Comparison of ENCODE assay signal across 13 cellular contexts in the genomic region with DNA sequence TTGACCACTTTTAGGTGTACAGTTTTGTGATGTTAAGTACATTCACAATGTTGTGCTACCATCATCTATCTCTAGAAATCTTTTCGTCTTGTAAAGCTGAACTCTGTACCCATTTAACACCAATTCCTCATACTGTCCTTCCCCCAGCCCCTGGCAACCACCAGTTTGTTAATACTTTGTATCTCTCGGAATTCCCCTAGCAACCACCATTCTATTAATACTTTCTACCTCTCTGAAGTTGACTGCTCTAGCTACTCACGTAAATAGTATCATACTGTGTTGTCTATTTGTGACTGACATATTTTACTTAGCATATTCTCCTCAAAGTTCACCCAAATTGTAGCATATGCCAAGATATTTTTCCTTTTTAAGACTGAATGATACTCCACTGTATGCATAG.
DNase-seq lines count a peak whose midpoint lies in the region; ATAC-seq, FAIRE-seq and TF ChIP-seq lines count a peak whose summit lies in the region.
"Had no signal": no experiment of that assay in that cellular context is flagged by ENCODE, and none has a peak within 500 bp of the region (broad histone marks: within the 10 kb centered on the region; RNA-seq: fewer than 3 reads in every experiment).

No MANE protein-coding gene starts in this region.

- no peak overlapping the region for H2BK20ac ChIP-seq in H9 (ENCODE audit: low read depth, low read length, poor library complexity, severe bottlenecking)

- DNase-seq in H9 (no peak), DMS153 (lab: John Stamatoyannopoulos, UW) (no peak), NCI-H748 (lab: John Stamatoyannopoulos, UW; ENCODE audit: unreplicated experiment) (no peak)
- DNase-seq in activated T-helper 2 cell treated with anti-CD3 and anti-CD28 coated beads, Interferon-gamma antibody, Interleukin-2, Interleukin-4, amounts not matched to agents 10 μg/mL and 5 μg/mL and 100 μg/mL, durations not matched to agents 14 hours and 24 hours and 36 hours (ENCODE audit: low spot score) = no peak
- DNase-seq: activated naive CD8-positive, alpha-beta T cell treated with anti-CD3 and anti-CD28 coated beads, Interleukin-2, amount 50 U/mL, for 24 hours; NCI-H1105 treated with DMSO at 0.1 percent for 48 hours; PC-9 had no signal

- no peaks in the 10 kb centered on the region for H4K20me1 ChIP-seq in H9 (ENCODE audit: control insufficient read depth, insufficient read depth, insufficient read length)

- no peak overlapping the region for H3K23ac ChIP-seq in H9 (ENCODE audit: insufficient read length, low read depth, low read length)

- no peak overlapping the region for H3T11ph ChIP-seq in H9 (ENCODE audit: low read length)

- no peak for TF ChIP-seq CTCF in H9 (conservative IDR thresholded peaks at IDR 0.05)

- ATAC-seq in GM18867 (IDR thresholded peaks at IDR 0.05; ENCODE audit: unreplicated experiment) (peak; percentile 51), GM21529 (IDR thresholded peaks at IDR 0.05; ENCODE audit: unreplicated experiment) (peak; percentile 48), HG03175 (IDR thresholded peaks at IDR 0.05; ENCODE audit: unreplicated experiment) (peak; percentile 52)
- ATAC-seq: activated naive CD8-positive, alpha-beta T cell treated with anti-CD3 and anti-CD28 coated beads, Interleukin-2, amount 50 U/mL, for 24 hours had no signal

- no peak overlapping the region for H4K91ac ChIP-seq in H9 (ENCODE audit: insufficient read length, low read depth, low read length)

- H3K36me3 Mint-ChIP-seq in H9 (ENCODE audit: insufficient read depth in 1 of 3, low read depth in 3 of 3) = peaks cover 0 to 12% (median 11%) of the 10 kb centered on the region in 3 experiments; a peak in 4 of 7 replicates
- peaks cover 50% of the 10 kb centered on the region for H3K36me3 Mint-ChIP-seq in activated T-helper 2 cell treated with anti-CD3 and anti-CD28 coated beads, Interferon-gamma antibody, Interleukin-2, Interleukin-4, amounts not matched to agents 10 μg/mL and 5 μg/mL and 100 μg/mL, durations not matched to agents 14 hours and 24 hours and 36 hours (ENCODE audit: low read depth)

- H3K56ac ChIP-seq in H9 (ENCODE audit: insufficient read length, low read depth, low read length) = no peak overlapping the region

- no peaks in the 10 kb centered on the region for H3K9me3 ChIP-seq in H9 (ENCODE audit: control insufficient read depth, low read depth, low read length)

- no peaks in the 10 kb centered on the region for H3K9me3 Mint-ChIP-seq in H9
- H3K9me3 Mint-ChIP-seq in activated T-helper 2 cell treated with anti-CD3 and anti-CD28 coated beads, Interferon-gamma antibody, Interleukin-2, Interleukin-4, amounts not matched to agents 10 μg/mL and 5 μg/mL and 100 μg/mL, durations not matched to agents 14 hours and 24 hours and 36 hours = no peaks in the 10 kb centered on the region
- H3K9me3 Mint-ChIP-seq: activated naive CD8-positive, alpha-beta T cell treated with anti-CD3 and anti-CD28 coated beads, Interleukin-2, amount 50 U/mL, for 24 hours had no signal

- H2BK5ac ChIP-seq in H9 (ENCODE audit: insufficient read length, low read length) = no peak overlapping the region

- no peaks in the 10 kb centered on the region for H3K27me3 Mint-ChIP-seq in H9 (ENCODE audit: low read depth)
- H3K27me3 Mint-ChIP-seq in activated T-helper 2 cell treated with anti-CD3 and anti-CD28 coated beads, Interferon-gamma antibody, Interleukin-2, Interleukin-4, amounts not matched to agents 10 μg/mL and 5 μg/mL and 100 μg/mL, durations not matched to agents 14 hours and 24 hours and 36 hours (ENCODE audit: low read depth) = no peaks in the 10 kb centered on the region
- H3K27me3 Mint-ChIP-seq: activated naive CD8-positive, alpha-beta T cell treated with anti-CD3 and anti-CD28 coated beads, Interleukin-2, amount 50 U/mL, for 24 hours had no signal

- H4K5ac ChIP-seq in H9 (ENCODE audit: insufficient read length, low read depth, low read length) = no peak overlapping the region

- H2BK15ac ChIP-seq in H9 (ENCODE audit: low read depth, low read length) = no peak overlapping the region

- H3K14ac ChIP-seq in H9 (ENCODE audit: insufficient read depth, low read length) = no peak overlapping the region

- H3K79me2 ChIP-seq in H9 (ENCODE audit: insufficient read depth, low read length) = no peaks in the 10 kb centered on the region

- no peaks in the 10 kb centered on the region for H3K23me2 ChIP-seq in H9 (ENCODE audit: insufficient read length, low read depth, low read length, poor library complexity, severe bottlenecking)

- no peaks in the 10 kb centered on the region for H3K27me3 ChIP-seq in H9 (ENCODE audit: insufficient read depth, low read length)

- no peak overlapping the region for H2AK5ac ChIP-seq in H9 (ENCODE audit: insufficient read length, low read length)

- H3K4me3 Mint-ChIP-seq in H9 = no peak overlapping the region
- H3K4me3 Mint-ChIP-seq in activated T-helper 2 cell treated with anti-CD3 and anti-CD28 coated beads, Interferon-gamma antibody, Interleukin-2, Interleukin-4, amounts not matched to agents 10 μg/mL and 5 μg/mL and 100 μg/mL, durations not matched to agents 14 hours and 24 hours and 36 hours (ENCODE audit: low read depth) = no peak overlapping the region
- H3K4me3 Mint-ChIP-seq: activated naive CD8-positive, alpha-beta T cell treated with anti-CD3 and anti-CD28 coated beads, Interleukin-2, amount 50 U/mL, for 24 hours had no signal

- no peaks in the 10 kb centered on the region for H3K79me1 ChIP-seq in H9 (ENCODE audit: insufficient read depth, low read depth, low read length, poor library complexity, severe bottlenecking)

- no peak overlapping the region for H4K8ac ChIP-seq in H9 (replicated peaks; ENCODE audit: insufficient read length, low read depth, low read length)

- 0 out of 2 replicates have a peak, but pooled peaks cover 3% of the 10 kb centered on the region for H3K4me1 ChIP-seq in H9 (ENCODE audit: insufficient read depth, low read length)

- H3K27ac Mint-ChIP-seq in H9 = no peak overlapping the region
- H3K27ac Mint-ChIP-seq in activated T-helper 2 cell treated with anti-CD3 and anti-CD28 coated beads, Interferon-gamma antibody, Interleukin-2, Interleukin-4, amounts not matched to agents 10 μg/mL and 5 μg/mL and 100 μg/mL, durations not matched to agents 14 hours and 24 hours and 36 hours = no peak overlapping the region
- H3K27ac Mint-ChIP-seq: activated naive CD8-positive, alpha-beta T cell treated with anti-CD3 and anti-CD28 coated beads, Interleukin-2, amount 50 U/mL, for 24 hours had no signal

- no peak overlapping the region for H3K27ac ChIP-seq in H9 (ENCODE audit: insufficient read length, low read depth, low read length)
- H3K27ac ChIP-seq: PC-9 had no signal

- no peak overlapping the region for H3K9ac ChIP-seq in H9 (ENCODE audit: extremely low read depth, insufficient read length, low read length)

- peak; percentile 93 for FAIRE-seq in islet of Langerhans (lab: Jason Lieb, UNC)
- FAIRE-seq: endothelial cell of umbilical vein, H1 had no signal

- H3K4me1 Mint-ChIP-seq in H9 = peaks cover 11 to 13% of the 10 kb centered on the region in 2 experiments
- H3K4me1 Mint-ChIP-seq in activated T-helper 2 cell treated with anti-CD3 and anti-CD28 coated beads, Interferon-gamma antibody, Interleukin-2, Interleukin-4, amounts not matched to agents 10 μg/mL and 5 μg/mL and 100 μg/mL, durations not matched to agents 14 hours and 24 hours and 36 hours (ENCODE audit: low read depth) = peaks cover 30% of the 10 kb centered on the region

- intact Hi-C loops in activated T-helper 2 cell treated with anti-CD3 and anti-CD28 coated beads, Interferon-gamma antibody, Interleukin-2, Interleukin-4, amounts not matched to agents 10 μg/mL and 5 μg/mL and 100 μg/mL, durations not matched to agents 14 hours and 24 hours and 36 hours (cut with micrococcal nuclease) = no loop called here

- no peak overlapping the region for H3K18ac ChIP-seq in H9 (ENCODE audit: insufficient read length, low read depth, low read length)

- H2BK120ac ChIP-seq in H9 (ENCODE audit: low read depth, low read length, poor library complexity, severe bottlenecking) = no peak overlapping the region

- H2AFZ ChIP-seq in H9 (ENCODE audit: low read length) = no peak overlapping the region
- H2AFZ ChIP-seq: PC-9 had no signal

- no peak overlapping the region for H3K4me2 ChIP-seq in H9 (ENCODE audit: insufficient read depth, insufficient read length, low read length)
- H3K4me2 ChIP-seq: PC-9 had no signal

- no CpG with 5 or more reads among the region's 3 CpGs for WGBS in H9 (ENCODE audit: extremely low coverage, insufficient read length, low lambda C conversion rate)

- H2BK12ac ChIP-seq in H9 (ENCODE audit: insufficient read length, low read depth, low read length) = no peak overlapping the region

- no peak overlapping the region for H3K4ac ChIP-seq in H9 (ENCODE audit: low read depth, low read length)
